Comparison of ENCODE assay signal across 18 cellular contexts in genomic region chr3:21310891-21311290, GRCh38.
A peak's percentile ranks its signal among the peaks of the same experiment; 100 is the strongest.
DNase-seq lines count a peak whose midpoint lies in the region; ATAC-seq and TF ChIP-seq lines count a peak whose summit lies in the region.
"Had no signal": no experiment of that assay in that cellular context is flagged by ENCODE, and none has a peak within 500 bp of the region (broad histone marks: within the 10 kb centered on the region; RNA-seq: fewer than 3 reads in every experiment).

No MANE protein-coding gene starts in this region.

- no peaks in the 10 kb centered on the region for H3K36me3 ChIP-seq in ACC112 (ENCODE audit: insufficient read depth, low read length)
- no peaks in the 10 kb centered on the region for H3K36me3 ChIP-seq in fibroblast of lung (ENCODE audit: control insufficient read depth, insufficient read depth, low read length)
- no peaks in the 10 kb centered on the region for H3K36me3 ChIP-seq in osteoblast (ENCODE audit: insufficient read depth, low read length)
- H3K36me3 ChIP-seq: BLaER1 had no signal

- no peaks in the 10 kb centered on the region for H3K27me3 Mint-ChIP-seq in HFFc6 (ENCODE audit: insufficient read depth)
- H3K27me3 Mint-ChIP-seq: B cell; CD4-positive, CD25-positive, alpha-beta regulatory T cell had no signal

- ATAC-seq in GM21360 (IDR thresholded peaks at IDR 0.05; ENCODE audit: unreplicated experiment), result no peak
- ATAC-seq: CD8-positive, alpha-beta T cell; HCT116 had no signal

- H3K4me3 ChIP-seq in ACC112 (ENCODE audit: low read depth, low read length) (no peak overlapping the region), fibroblast of lung (replicated peaks in 1 of 4; ENCODE audit: control extremely low read depth in 1 of 4, insufficient read depth in 1 of 4, low read depth in 3 of 4, low read length in 4 of 4) (no peak overlapping the region), osteoblast (ENCODE audit: insufficient read depth, low read length) (no peak overlapping the region)
- H3K4me3 ChIP-seq: BLaER1 had no signal

- H3K27me3 ChIP-seq in ACC112 (ENCODE audit: insufficient read depth, low read length) (no peaks in the 10 kb centered on the region), fibroblast of lung (ENCODE audit: control insufficient read depth, insufficient read depth, low read length) (no peaks in the 10 kb centered on the region), osteoblast (ENCODE audit: insufficient read depth, low read length) (no peaks in the 10 kb centered on the region)
- H3K27me3 ChIP-seq: BLaER1 had no signal

- H3K79me2 ChIP-seq in ACC112 (ENCODE audit: control insufficient read depth, insufficient read depth, low read length, unreplicated experiment), result no peaks in the 10 kb centered on the region
- no peaks in the 10 kb centered on the region for H3K79me2 ChIP-seq in fibroblast of lung (ENCODE audit: control insufficient read depth, insufficient read depth, low read length)
- H3K79me2 ChIP-seq in osteoblast (ENCODE audit: insufficient read depth, low read length), result no peaks in the 10 kb centered on the region

- H3K4me2 ChIP-seq in fibroblast of lung (ENCODE audit: extremely low read depth, insufficient read depth, low read length) (no peak overlapping the region), osteoblast (ENCODE audit: insufficient read depth, low read length) (no peak overlapping the region)
- H3K4me2 ChIP-seq: BLaER1 had no signal

- no peaks in the 10 kb centered on the region for H3K9me3 Mint-ChIP-seq in HFFc6

- H2AFZ ChIP-seq in ACC112 (ENCODE audit: low read length, unreplicated experiment) (peak overlapping the region; percentile 27), fibroblast of lung (ENCODE audit: low read length) (no peak overlapping the region), osteoblast (ENCODE audit: low read length) (no peak overlapping the region)

- H3K27ac Mint-ChIP-seq in HFFc6, result peak overlapping the region; percentile 85
- H3K27ac Mint-ChIP-seq: B cell; CD4-positive, CD25-positive, alpha-beta regulatory T cell; CD8-positive, alpha-beta T cell had no signal

- TF ChIP-seq CTCF in HFFc6 (IDR thresholded peaks at IDR 0.05) (no peak), fibroblast of lung (conservative IDR thresholded peaks at IDR 0.05 in 1 of 2, IDR thresholded peaks at IDR 0.05 in 1 of 2; ENCODE audit: low read depth in 1 of 2, low read length in 2 of 2) (no peak), osteoblast (IDR thresholded peaks at IDR 0.05; ENCODE audit: extremely low read depth, low read depth, low read length) (no peak)

- H3K4me3 Mint-ChIP-seq in HFFc6, result peak overlapping the region; percentile 6; the same call in 1 of the 2 replicates
- H3K4me3 Mint-ChIP-seq: B cell; CD4-positive, CD25-positive, alpha-beta regulatory T cell; CD8-positive, alpha-beta T cell had no signal

- peaks cover 9% of the 10 kb centered on the region; the same call in 1 of the 2 replicates for H3K36me3 Mint-ChIP-seq in HFFc6 (ENCODE audit: low read depth)
- H3K36me3 Mint-ChIP-seq: CD4-positive, CD25-positive, alpha-beta regulatory T cell; CD8-positive, alpha-beta T cell had no signal

- H3K9ac ChIP-seq in fibroblast of lung (ENCODE audit: insufficient read depth, low read length), result no peak overlapping the region
- H3K9ac ChIP-seq: BLaER1 had no signal

- no peaks in the 10 kb centered on the region for H4K20me1 ChIP-seq in fibroblast of lung (ENCODE audit: control insufficient read depth, extremely low read depth, insufficient read depth, low read length)
- no peaks in the 10 kb centered on the region for H4K20me1 ChIP-seq in osteoblast (ENCODE audit: insufficient read depth, low read length)
- H4K20me1 ChIP-seq: BLaER1 had no signal

- H3K4me1 ChIP-seq in ACC112 (ENCODE audit: control insufficient read depth, insufficient read depth, low read length, unreplicated experiment) (peaks cover 4% of the 10 kb centered on the region), fibroblast of lung (ENCODE audit: control insufficient read depth, extremely low read depth, insufficient read depth, low read length) (no peaks in the 10 kb centered on the region), osteoblast (ENCODE audit: insufficient read depth, low read length) (no peaks in the 10 kb centered on the region)
- H3K4me1 ChIP-seq: BLaER1, Caco-2 had no signal

- no peak overlapping the region for H3K27ac ChIP-seq in ACC112 (ENCODE audit: low read depth, low read length)
- peak overlapping the region; percentile 27 for H3K27ac ChIP-seq in fibroblast of lung (ENCODE audit: insufficient read depth, low read length)
- no peak overlapping the region for H3K27ac ChIP-seq in osteoblast (ENCODE audit: low read depth, low read length)
- H3K27ac ChIP-seq: BLaER1, C4-2B had no signal

- H3K9me3 ChIP-seq in fibroblast of lung (ENCODE audit: control insufficient read depth, insufficient read depth, low read depth, low read length) (no peaks in the 10 kb centered on the region), osteoblast (ENCODE audit: low read depth, low read length) (no peaks in the 10 kb centered on the region)
- H3K9me3 ChIP-seq: BLaER1, Caco-2 had no signal

- peaks cover 27% of the 10 kb centered on the region for H3K4me1 Mint-ChIP-seq in HFFc6 (ENCODE audit: low read depth)
- H3K4me1 Mint-ChIP-seq: B cell; CD4-positive, CD25-positive, alpha-beta regulatory T cell had no signal

- DNase-seq in HFFc6, result no peak
- DNase-seq in fibroblast of lung (ENCODE audit: low read depth in 2 of 2), result no peak
- DNase-seq in osteoblast (ENCODE audit: insufficient read length, low spot score, missing footprints), result peak; percentile 15
- DNase-seq in NCI-H226, result no peak
- no peak for DNase-seq in activated naive CD4-positive, alpha-beta T cell (lab: John Stamatoyannopoulos, UW)
- DNase-seq: 8988T; Caco-2; CD4-positive, CD25-positive, alpha-beta regulatory T cell; CD8-positive, alpha-beta T cell; DMS153; DND-41; H7 had no signal
